In genomic region chr7:74044366-74045350, GRCh38 we compare ENCODE assay signal across 1 cellular context.
TF ChIP-seq lines count a peak whose summit lies in the region.

No MANE protein-coding gene starts in this region.

TF ChIP-seq in H1, 55 proteins besides CTCF, POLR2A, EP300 and RAD21:
- no peak for TF ChIP-seq POU5F1 (IDR thresholded peaks at IDR 0.05; ENCODE audit: low read depth, low read length)
- TF ChIP-seq SP2 (IDR thresholded peaks at IDR 0.05; ENCODE audit: low read length) = no peak
- no peak for TF ChIP-seq TEAD4 (IDR thresholded peaks at IDR 0.05; ENCODE audit: low read depth, low read length)
- TF ChIP-seq NRF1 (IDR thresholded peaks at IDR 0.05; ENCODE audit: low read depth, low read length) = no peak
- TF ChIP-seq USF2 (IDR thresholded peaks at IDR 0.05; ENCODE audit: low read length) = no peak
- no peak for TF ChIP-seq KDM4A (IDR thresholded peaks at IDR 0.05; ENCODE audit: low read depth, low read length, severe bottlenecking)
- no peak for TF ChIP-seq CHD7 (IDR thresholded peaks at IDR 0.05; ENCODE audit: insufficient replicate concordance, low read length)
- no peak for TF ChIP-seq SUZ12 (IDR thresholded peaks at IDR 0.05; ENCODE audit: low read length)
- TF ChIP-seq RNF2 (IDR thresholded peaks at IDR 0.05; ENCODE audit: borderline replicate concordance, low read depth, low read length, missing control alignments, poor library complexity, severe bottlenecking) = no peak
- TF ChIP-seq KDM5A (IDR thresholded peaks at IDR 0.05; ENCODE audit: low read length) = no peak
- TF ChIP-seq SAP30 (IDR thresholded peaks at IDR 0.05; ENCODE audit: insufficient read depth, insufficient replicate concordance, low read length) = no peak
- no peak for TF ChIP-seq KDM1A (IDR thresholded peaks at IDR 0.05; ENCODE audit: borderline replicate concordance, low read length)
- TF ChIP-seq POLR2AphosphoS5 (IDR thresholded peaks at IDR 0.05; ENCODE audit: low read depth, low read length) = no peak
